ENCODE assay signal across 11 cellular contexts in genomic region chr14:49966304-49966809, GRCh38.
DNase-seq lines count a peak whose midpoint lies in the region; ATAC-seq and TF ChIP-seq lines count a peak whose summit lies in the region.
"Had no signal": no experiment of that assay in that cellular context is flagged by ENCODE, and none has a peak within 500 bp of the region (broad histone marks: within the 10 kb centered on the region; RNA-seq: fewer than 3 reads in every experiment).

No MANE protein-coding gene starts in this region.

- no peak overlapping the region for H3K23ac ChIP-seq in trophoblast cell (ENCODE audit: low read length)

- no peaks in the 10 kb centered on the region for H3K9me3 ChIP-seq in HAP-1
- H3K9me3 ChIP-seq in SU-DHL-6 (ENCODE audit: insufficient read depth, low read length), result no peaks in the 10 kb centered on the region
- peaks cover 2% of the 10 kb centered on the region for H3K9me3 ChIP-seq in trophoblast cell (ENCODE audit: insufficient read depth, low read depth, low read length)

- H3K4me3 ChIP-seq in HAP-1 (no peak overlapping the region), SU-DHL-6 (ENCODE audit: insufficient read depth, low read length, poor library complexity, severe bottlenecking) (no peak overlapping the region), trophoblast cell (ENCODE audit: low read depth, low read length) (no peak overlapping the region)

- H3F3A ChIP-seq in SU-DHL-6 (ENCODE audit: insufficient read depth), result peaks cover 58% of the 10 kb centered on the region

- H3K36me3 ChIP-seq in HAP-1 (replicated peaks) (no peaks in the 10 kb centered on the region), SU-DHL-6 (ENCODE audit: low read length) (no peaks in the 10 kb centered on the region), trophoblast cell (ENCODE audit: control insufficient read depth in 1 of 2, insufficient read depth in 2 of 2, low read length in 2 of 2) (no peaks in the 10 kb centered on the region)

- peak overlapping the region; percentile 10 for H2BK5ac ChIP-seq in trophoblast cell (ENCODE audit: low read depth, low read length, poor library complexity)

- peak overlapping the region; percentile 31 for H2BK12ac ChIP-seq in trophoblast cell (ENCODE audit: low read length)

- ATAC-seq in GM19452 (IDR thresholded peaks at IDR 0.05; ENCODE audit: unreplicated experiment), result no peak

- no peaks in the 10 kb centered on the region for H3K27me3 ChIP-seq in HAP-1 (ENCODE audit: low read depth)
- H3K27me3 ChIP-seq in SU-DHL-6 (ENCODE audit: low read length), result no peaks in the 10 kb centered on the region
- H3K27me3 ChIP-seq in trophoblast cell (ENCODE audit: insufficient read depth, low read length), result no peaks in the 10 kb centered on the region

- H3K18ac ChIP-seq in trophoblast cell (ENCODE audit: low read length), result peak overlapping the region; percentile 33

- peak overlapping the region; percentile 3 for H3K14ac ChIP-seq in trophoblast cell (ENCODE audit: low read length)

- H2BK120ac ChIP-seq in trophoblast cell (ENCODE audit: insufficient read depth, low read length, poor library complexity), result peak overlapping the region; percentile 21

- H2AFZ ChIP-seq in SU-DHL-6 (ENCODE audit: low read depth, low read length, severe bottlenecking) (peak overlapping the region; percentile 23), trophoblast cell (ENCODE audit: insufficient read depth, low read length, poor library complexity) (no peak overlapping the region)

- no peak overlapping the region for H3K4ac ChIP-seq in trophoblast cell (ENCODE audit: low read depth, low read length)

- peak overlapping the region; percentile 50 for H4K8ac ChIP-seq in trophoblast cell (ENCODE audit: low read depth, low read length)

- TF ChIP-seq CTCF in SU-DHL-6 (IDR thresholded peaks at IDR 0.05; ENCODE audit: insufficient read depth, low read length, poor library complexity, severe bottlenecking), result no peak

- no peak overlapping the region for H3K4me2 ChIP-seq in SU-DHL-6 (ENCODE audit: low read depth, low read length, poor library complexity, severe bottlenecking)
- peak overlapping the region; percentile 31 for H3K4me2 ChIP-seq in trophoblast cell (ENCODE audit: low read length)

- H4K91ac ChIP-seq in trophoblast cell (ENCODE audit: low read depth, low read length), result peak overlapping the region; percentile 36

- no peaks in the 10 kb centered on the region for H3K79me2 ChIP-seq in SU-DHL-6 (ENCODE audit: insufficient read depth, low read length)
- peaks cover 2% of the 10 kb centered on the region for H3K79me2 ChIP-seq in trophoblast cell (ENCODE audit: control insufficient read depth, insufficient read depth, low read length, poor library complexity)

- H3K79me1 ChIP-seq in trophoblast cell (ENCODE audit: low read length), result peaks cover 13% of the 10 kb centered on the region

- H4K12ac ChIP-seq in trophoblast cell (ENCODE audit: low read depth, low read length), result no peak overlapping the region

- H3K9ac ChIP-seq in SU-DHL-6 (ENCODE audit: low read length) (no peak overlapping the region), trophoblast cell (ENCODE audit: low read length) (no peak overlapping the region)

- H3K27ac ChIP-seq in SU-DHL-6 (ENCODE audit: low read depth, low read length) (0 out of 2 replicates have a peak overlapping the region, but pooled peaks have one; percentile 1), trophoblast cell (ENCODE audit: low read depth, low read length) (peak overlapping the region; percentile 36)
- H3K27ac ChIP-seq: HL-60 had no signal

- no peak overlapping the region for H2AK5ac ChIP-seq in trophoblast cell (ENCODE audit: low read length)

- WGBS in trophoblast cell (ENCODE audit: extremely low coverage, insufficient coverage, insufficient read length), result no CpG with 5 or more reads among the region's 4 CpGs

- H3K4me1 ChIP-seq in HAP-1, result peaks cover 26% of the 10 kb centered on the region
- peaks cover 6 to 18% of the 10 kb centered on the region in 2 experiments for H3K4me1 ChIP-seq in trophoblast cell (ENCODE audit: control insufficient read depth in 1 of 2, insufficient read depth in 2 of 2, low read length in 2 of 2)

- no peaks in the 10 kb centered on the region for H4K20me1 ChIP-seq in SU-DHL-6 (ENCODE audit: low read depth, low read length)

- no peaks in the 10 kb centered on the region for H3K9me2 ChIP-seq in SU-DHL-6 (replicated peaks; ENCODE audit: insufficient read depth, low read length)

- in situ Hi-C loops in HAP-1 (cut with MboI; ENCODE audit: low sequenced_read_pairs) (no loop called here), G401 (cut with HindIII; ENCODE audit: low sequenced_read_pairs) (no loop called here)

- DNase-seq in HAP-1 (ENCODE audit: low spot score in 2 of 2) (peak; percentile 53 to 63), iPS-NIHi11 (ENCODE audit: low spot score) (peak; percentile 42), trophoblast cell (peak in 1 of 2 donors; percentile 30), G401 (ENCODE audit: low spot score) (no peak), NCI-H2029 (lab: John Stamatoyannopoulos, UW) (no peak), NCI-H526 treated with DMSO at 0.1 percent for 48 hours (lab: John Stamatoyannopoulos, UW) (no peak)
- DNase-seq: COR-L47, NCI-H2081 had no signal

Comparison
In these comparisons a context has a peak if more than half of its experiments do, and no peak if none do; other contexts are left out.
1. DNase-seq: peak in HAP-1 (2 of 2) and iPS-NIHi11 (single experiment); none in G401 (single experiment), NCI-H2029 (single experiment) and NCI-H526 treated with DMSO at 0.1 percent for 48 hours (single experiment).